9 cellular contexts compared by ENCODE assay signal in genomic region chr1:88998716-88999115, GRCh38. TPM values are rescaled to one million over a fixed set of nuclear protein-coding genes. Genes with fewer than 3 reads are reported as not detected.
DNase-seq lines count a peak whose midpoint lies in the region; ATAC-seq and TF ChIP-seq lines count a peak whose summit lies in the region.
"Had no signal": no experiment of that assay in that cellular context is flagged by ENCODE, and none has a peak within 500 bp of the region (broad histone marks: within the 10 kb centered on the region; RNA-seq: fewer than 3 reads in every experiment).

No MANE protein-coding gene starts in this region.

- H3K4me1 Mint-ChIP-seq in CD4-positive, CD25-positive, alpha-beta regulatory T cell, result peaks cover 26 to 47% (median 38%) of the 10 kb centered on the region in 4 donors
- peaks cover 17% of the 10 kb centered on the region for H3K4me1 Mint-ChIP-seq in T-helper 17 cell
- H3K4me1 Mint-ChIP-seq in osteocyte (ENCODE audit: unreplicated experiment), result no peaks in the 10 kb centered on the region

- H3K27ac Mint-ChIP-seq in CD4-positive, CD25-positive, alpha-beta regulatory T cell, result no peak overlapping the region
- H3K27ac Mint-ChIP-seq in T-helper 17 cell (no peak overlapping the region), osteocyte (ENCODE audit: unreplicated experiment) (no peak overlapping the region)

- peak; percentile 81 to 84 for ATAC-seq in CD4-positive, CD25-positive, alpha-beta regulatory T cell (ENCODE audit: low read depth in 2 of 2)
- peak; percentile 65 for ATAC-seq in GM18519 (IDR thresholded peaks at IDR 0.05; ENCODE audit: low FRiP score, unreplicated experiment)
- ATAC-seq in HG02938 (IDR thresholded peaks at IDR 0.05; ENCODE audit: unreplicated experiment), result peak; percentile 85
- ATAC-seq in T-helper 17 cell, result peak; percentile 87

- H3K9me3 Mint-ChIP-seq in CD4-positive, CD25-positive, alpha-beta regulatory T cell, result peaks cover 0 to 8% (median 3%) of the 10 kb centered on the region in 7 donors
- H3K9me3 Mint-ChIP-seq in osteocyte (ENCODE audit: unreplicated experiment), result peaks cover 9% of the 10 kb centered on the region

- peak overlapping the region in 1 of 4 donors; percentile 48 for H3K4me3 Mint-ChIP-seq in CD4-positive, CD25-positive, alpha-beta regulatory T cell
- H3K4me3 Mint-ChIP-seq in T-helper 17 cell (no peak overlapping the region), osteocyte (ENCODE audit: unreplicated experiment) (no peak overlapping the region)

- H3K4me3 ChIP-seq in CD4-positive, CD25-positive, alpha-beta regulatory T cell (ENCODE audit: low read depth, low read length), result no peak overlapping the region
- H3K4me3 ChIP-seq: skin epidermis had no signal

- peak in 2 of 3 donors; percentile 79 to 88 for DNase-seq in CD4-positive, CD25-positive, alpha-beta regulatory T cell
- peak; percentile 22 to 76 for DNase-seq in NCI-H1930 (lab: John Stamatoyannopoulos, UW)
- peak in 1 of 3 donors; percentile 9 for DNase-seq in T-helper 17 cell
- DNase-seq in fibroblast of the conjunctiva (ENCODE audit: low read depth), result peak; percentile 47
- DNase-seq in osteocyte (ENCODE audit: extremely low spot score, unreplicated experiment), result no peak
- DNase-seq in islet precursor cell, result no peak

- TF ChIP-seq CTCF in osteocyte (IDR thresholded peaks at IDR 0.05), result peak; percentile 63

- no peaks in the 10 kb centered on the region for H3K36me3 ChIP-seq in CD4-positive, CD25-positive, alpha-beta regulatory T cell (ENCODE audit: control insufficient read depth, insufficient read depth, low read length)

- no peaks in the 10 kb centered on the region for H3K27me3 ChIP-seq in CD4-positive, CD25-positive, alpha-beta regulatory T cell (ENCODE audit: control insufficient read depth, insufficient read depth, low read length)

- H3K9me3 ChIP-seq in CD4-positive, CD25-positive, alpha-beta regulatory T cell (ENCODE audit: control insufficient read depth in 2 of 2, low read length in 2 of 2), result peaks cover 0 to 1% of the 10 kb centered on the region in 2 experiments
- H3K9me3 ChIP-seq in T-helper 17 cell (ENCODE audit: control insufficient read depth, low read length, poor library complexity, severe bottlenecking), result peaks cover 3% of the 10 kb centered on the region

- no peaks in the 10 kb centered on the region for H3K36me3 Mint-ChIP-seq in CD4-positive, CD25-positive, alpha-beta regulatory T cell
- H3K36me3 Mint-ChIP-seq in T-helper 17 cell (ENCODE audit: low read depth), result peaks cover 2% of the 10 kb centered on the region
- peaks cover 11% of the 10 kb centered on the region for H3K36me3 Mint-ChIP-seq in osteocyte (ENCODE audit: unreplicated experiment)

- no peaks in the 10 kb centered on the region for H3K27me3 Mint-ChIP-seq in CD4-positive, CD25-positive, alpha-beta regulatory T cell
- H3K27me3 Mint-ChIP-seq in T-helper 17 cell, result no peaks in the 10 kb centered on the region
- H3K27me3 Mint-ChIP-seq in osteocyte (ENCODE audit: unreplicated experiment), result peaks cover 2% of the 10 kb centered on the region

- no peak overlapping the region for H3K27ac ChIP-seq in CD4-positive, CD25-positive, alpha-beta regulatory T cell (ENCODE audit: insufficient read depth, low read length, poor library complexity, severe bottlenecking)
- H3K27ac ChIP-seq: skin epidermis had no signal

- peaks cover 27% of the 10 kb centered on the region for H3K4me1 ChIP-seq in CD4-positive, CD25-positive, alpha-beta regulatory T cell (ENCODE audit: control insufficient read depth, insufficient read depth, low read length, poor library complexity, severe bottlenecking)

RNA-seq across cellular contexts. Expression of gene KYAT3, which starts 6.3 kb away (rescaled TPM):
- total RNA-seq in CD4-positive, CD25-positive, alpha-beta regulatory T cell, result 16.5 TPM
- polyA plus RNA-seq in CD4-positive, CD25-positive, alpha-beta regulatory T cell, result 10 to 100 TPM; 20.4 to 32.0 (median 24.4) TPM
- total RNA-seq in T-helper 17 cell (10 to 100 TPM; 15.2 to 20.7 TPM), osteocyte (39.8 and 40.2 TPM in 2 replicates)

RNA-seq across cellular contexts. Expression of gene RBMXL1, which starts 6.3 kb away (rescaled TPM):
- 30.3 TPM for total RNA-seq in CD4-positive, CD25-positive, alpha-beta regulatory T cell
- 10 to 100 TPM; 10.6 to 14.0 (median 11.1) TPM for polyA plus RNA-seq in CD4-positive, CD25-positive, alpha-beta regulatory T cell
- total RNA-seq in T-helper 17 cell (10 to 100 TPM; 20.5 to 25.5 TPM), osteocyte (13.5 and 14.3 TPM in 2 replicates)

RNA-seq across cellular contexts. Expression of gene GBP3, which starts 23.9 kb away (rescaled TPM):
- 36.6 TPM for total RNA-seq in CD4-positive, CD25-positive, alpha-beta regulatory T cell
- 10 to 100 TPM; 11.7 to 21.8 (median 18.1) TPM for polyA plus RNA-seq in CD4-positive, CD25-positive, alpha-beta regulatory T cell
- total RNA-seq in T-helper 17 cell, result 10 to 100 TPM; 18.3 to 21.9 TPM
- total RNA-seq in osteocyte, result 16.2 and 18.3 TPM in 2 replicates

Comparison
In these comparisons a context has a peak if more than half of its experiments do, and no peak if none do; other contexts are left out.
1. DNase-seq: peak in CD4-positive, CD25-positive, alpha-beta regulatory T cell (2 of 3), NCI-H1930 (2 of 2) and fibroblast of the conjunctiva (single experiment); none in osteocyte (single experiment) and islet precursor cell (single experiment).
2. Peak in every context shown above with its lines, with median percentiles within 50 percentile points of each other: ATAC-seq.